In genomic region chr19:40612831-40613668, GRCh38 we compare ENCODE assay signal across 1 cellular context.
TF ChIP-seq lines count a peak whose summit lies in the region.

No MANE protein-coding gene starts in this region.

TF ChIP-seq in K562, 482 proteins besides CTCF, POLR2A, EP300 and RAD21 (continued from another document and continues in another):
- TF ChIP-seq COPS2 (conservative IDR thresholded peaks at IDR 0.05) (no peak), TGIF2 (CRISPR knock-in tag; IDR thresholded peaks at IDR 0.05) (0 out of 2 replicates have a peak, but pooled peaks have one; percentile 38), ZFPM2 (CRISPR knock-in tag; IDR thresholded peaks at IDR 0.05) (no peak), ZNF431 (CRISPR knock-in tag; IDR thresholded peaks at IDR 0.05) (peak; percentile 62), ARNT (IDR thresholded peaks at IDR 0.05) (peak; percentile 23 to 73; a peak in 2 of 4 replicates), POLR2G (IDR thresholded peaks at IDR 0.05; ENCODE audit: low read depth, low read length) (peak; percentile 74), DEAF1 (CRISPR knock-in tag; IDR thresholded peaks at IDR 0.05) (no peak), TFAP4 (CRISPR knock-in tag; IDR thresholded peaks at IDR 0.05; ENCODE audit: borderline replicate concordance) (peak; percentile 60), PHF8 (IDR thresholded peaks at IDR 0.05; ENCODE audit: borderline replicate concordance, low read length) (peak; percentile 50; the same call in 1 of the 2 replicates), BHLHE40 (IDR thresholded peaks at IDR 0.05; ENCODE audit: low read length) (peak; percentile 63), ETV1 (tag; conservative IDR thresholded peaks at IDR 0.05; ENCODE audit: low read depth) (no peak), GABPA (tag; conservative IDR thresholded peaks at IDR 0.05; ENCODE audit: low read depth) (peak; percentile 81), SRSF9 (IDR thresholded peaks at IDR 0.05; ENCODE audit: borderline replicate concordance, low read depth, low read length) (no peak), HDAC1 (IDR thresholded peaks at IDR 0.05) (no peak), DACH1 (IDR thresholded peaks at IDR 0.05; ENCODE audit: partially characterized antibody) (no peak), ETV6 (IDR thresholded peaks at IDR 0.05; ENCODE audit: borderline replicate concordance in 1 of 2, low read depth in 2 of 2, low read length in 1 of 2) (no peak), ETV6 (CRISPR knock-in tag; IDR thresholded peaks at IDR 0.05; ENCODE audit: borderline replicate concordance) (no peak; the same call in 1 of the 2 replicates), USF1 (CRISPR knock-in tag; IDR thresholded peaks at IDR 0.05) (peak; percentile 76), PCBP2 (IDR thresholded peaks at IDR 0.05; ENCODE audit: low read depth, low read length, poor library complexity, severe bottlenecking) (no peak), RBM25 (IDR thresholded peaks at IDR 0.05; ENCODE audit: low read depth, low read length, severe bottlenecking) (no peak), NELFE (IDR thresholded peaks at IDR 0.05; ENCODE audit: insufficient read depth, insufficient read length) (no peak), HDAC3 (IDR thresholded peaks at IDR 0.05; ENCODE audit: borderline replicate concordance, partially characterized antibody) (no peak), JUN (IDR thresholded peaks at IDR 0.05; ENCODE audit: borderline replicate concordance, low read depth, low read length) (no peak), JUN (CRISPR knock-in tag; IDR thresholded peaks at IDR 0.05; ENCODE audit: borderline replicate concordance) (no peak), SMARCA5 (IDR thresholded peaks at IDR 0.05) (peak; percentile 86), TCF7 (IDR thresholded peaks at IDR 0.05; ENCODE audit: borderline replicate concordance) (no peak), ZNF253 (CRISPR knock-in tag; conservative IDR thresholded peaks at IDR 0.05) (no peak), MBD2 (IDR thresholded peaks at IDR 0.05; ENCODE audit: borderline replicate concordance, low read depth) (peak; percentile 53; the same call in 1 of the 2 replicates), SAP30 (IDR thresholded peaks at IDR 0.05; ENCODE audit: borderline replicate concordance, insufficient read depth, low read depth, low read length, poor library complexity, severe bottlenecking) (peak; percentile 26), HNRNPLL (IDR thresholded peaks at IDR 0.05; ENCODE audit: low read depth, low read length, poor library complexity, severe bottlenecking) (peak; percentile 41), DPF2 (IDR thresholded peaks at IDR 0.05) (peak; percentile 18; the same call in 1 of the 2 replicates), ZNF780A (CRISPR knock-in tag; IDR thresholded peaks at IDR 0.05) (no peak), E2F1 (CRISPR knock-in tag; IDR thresholded peaks at IDR 0.05) (peak; percentile 44; the same call in 1 of the 2 replicates), GABPB1 (CRISPR knock-in tag; IDR thresholded peaks at IDR 0.05) (no peak), ARHGAP35 (IDR thresholded peaks at IDR 0.05; ENCODE audit: partially characterized antibody) (peak; percentile 69), ZNF140 (CRISPR knock-in tag; IDR thresholded peaks at IDR 0.05) (no peak), MAFK (IDR thresholded peaks at IDR 0.05; ENCODE audit: low read length) (no peak), RBBP5 (IDR thresholded peaks at IDR 0.05; ENCODE audit: borderline replicate concordance, insufficient read depth, low read length, poor library complexity, severe bottlenecking) (peak; percentile 51), GATAD2B (IDR thresholded peaks at IDR 0.05; ENCODE audit: borderline replicate concordance) (no peak), FOXP1 (CRISPR knock-in tag; IDR thresholded peaks at IDR 0.05) (0 out of 2 replicates have a peak, but pooled peaks have one; percentile 45), TEAD2 (tag; IDR thresholded peaks at IDR 0.05) (no peak), MCM7 (IDR thresholded peaks at IDR 0.05) (no peak), ESRRA (IDR thresholded peaks at IDR 0.05; ENCODE audit: borderline replicate concordance, low read depth) (no peak), SMC3 (conservative IDR thresholded peaks at IDR 0.05; ENCODE audit: insufficient read depth, low read depth, low read length) (no peak), KAT7 (CRISPR knock-in tag; IDR thresholded peaks at IDR 0.05; ENCODE audit: borderline replicate concordance) (peak; percentile 87; the same call in 1 of the 2 replicates), PHB (CRISPR knock-in tag; IDR thresholded peaks at IDR 0.05) (no peak), ZNF239 (CRISPR knock-in tag; IDR thresholded peaks at IDR 0.05) (no peak), ZBTB11 (CRISPR knock-in tag; IDR thresholded peaks at IDR 0.05) (peak in 1 of 3 experiments; percentile 92; a peak in 2 of 6 replicates)
- TF ChIP-seq, protein P1, sequence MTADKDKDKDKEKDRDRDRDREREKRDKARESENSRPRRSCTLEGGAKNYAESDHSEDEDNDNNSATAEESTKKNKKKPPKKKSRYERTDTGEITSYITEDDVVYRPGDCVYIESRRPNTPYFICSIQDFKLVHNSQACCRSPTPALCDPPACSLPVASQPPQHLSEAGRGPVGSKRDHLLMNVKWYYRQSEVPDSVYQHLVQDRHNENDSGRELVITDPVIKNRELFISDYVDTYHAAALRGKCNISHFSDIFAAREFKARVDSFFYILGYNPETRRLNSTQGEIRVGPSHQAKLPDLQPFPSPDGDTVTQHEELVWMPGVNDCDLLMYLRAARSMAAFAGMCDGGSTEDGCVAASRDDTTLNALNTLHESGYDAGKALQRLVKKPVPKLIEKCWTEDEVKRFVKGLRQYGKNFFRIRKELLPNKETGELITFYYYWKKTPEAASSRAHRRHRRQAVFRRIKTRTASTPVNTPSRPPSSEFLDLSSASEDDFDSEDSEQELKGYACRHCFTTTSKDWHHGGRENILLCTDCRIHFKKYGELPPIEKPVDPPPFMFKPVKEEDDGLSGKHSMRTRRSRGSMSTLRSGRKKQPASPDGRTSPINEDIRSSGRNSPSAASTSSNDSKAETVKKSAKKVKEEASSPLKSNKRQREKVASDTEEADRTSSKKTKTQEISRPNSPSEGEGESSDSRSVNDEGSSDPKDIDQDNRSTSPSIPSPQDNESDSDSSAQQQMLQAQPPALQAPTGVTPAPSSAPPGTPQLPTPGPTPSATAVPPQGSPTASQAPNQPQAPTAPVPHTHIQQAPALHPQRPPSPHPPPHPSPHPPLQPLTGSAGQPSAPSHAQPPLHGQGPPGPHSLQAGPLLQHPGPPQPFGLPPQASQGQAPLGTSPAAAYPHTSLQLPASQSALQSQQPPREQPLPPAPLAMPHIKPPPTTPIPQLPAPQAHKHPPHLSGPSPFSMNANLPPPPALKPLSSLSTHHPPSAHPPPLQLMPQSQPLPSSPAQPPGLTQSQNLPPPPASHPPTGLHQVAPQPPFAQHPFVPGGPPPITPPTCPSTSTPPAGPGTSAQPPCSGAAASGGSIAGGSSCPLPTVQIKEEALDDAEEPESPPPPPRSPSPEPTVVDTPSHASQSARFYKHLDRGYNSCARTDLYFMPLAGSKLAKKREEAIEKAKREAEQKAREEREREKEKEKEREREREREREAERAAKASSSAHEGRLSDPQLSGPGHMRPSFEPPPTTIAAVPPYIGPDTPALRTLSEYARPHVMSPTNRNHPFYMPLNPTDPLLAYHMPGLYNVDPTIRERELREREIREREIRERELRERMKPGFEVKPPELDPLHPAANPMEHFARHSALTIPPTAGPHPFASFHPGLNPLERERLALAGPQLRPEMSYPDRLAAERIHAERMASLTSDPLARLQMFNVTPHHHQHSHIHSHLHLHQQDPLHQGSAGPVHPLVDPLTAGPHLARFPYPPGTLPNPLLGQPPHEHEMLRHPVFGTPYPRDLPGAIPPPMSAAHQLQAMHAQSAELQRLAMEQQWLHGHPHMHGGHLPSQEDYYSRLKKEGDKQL (CRISPR knock-in tag; IDR thresholded peaks at IDR 0.05; ENCODE audit: borderline replicate concordance): peak; percentile 87; the same call in 1 of the 2 replicates
- TF ChIP-seq, protein P2, sequence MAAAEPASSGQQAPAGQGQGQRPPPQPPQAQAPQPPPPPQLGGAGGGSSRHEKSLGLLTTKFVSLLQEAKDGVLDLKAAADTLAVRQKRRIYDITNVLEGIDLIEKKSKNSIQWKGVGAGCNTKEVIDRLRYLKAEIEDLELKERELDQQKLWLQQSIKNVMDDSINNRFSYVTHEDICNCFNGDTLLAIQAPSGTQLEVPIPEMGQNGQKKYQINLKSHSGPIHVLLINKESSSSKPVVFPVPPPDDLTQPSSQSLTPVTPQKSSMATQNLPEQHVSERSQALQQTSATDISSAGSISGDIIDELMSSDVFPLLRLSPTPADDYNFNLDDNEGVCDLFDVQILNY (CRISPR knock-in tag; IDR thresholded peaks at IDR 0.05): no peak
- TF ChIP-seq, protein P3, sequence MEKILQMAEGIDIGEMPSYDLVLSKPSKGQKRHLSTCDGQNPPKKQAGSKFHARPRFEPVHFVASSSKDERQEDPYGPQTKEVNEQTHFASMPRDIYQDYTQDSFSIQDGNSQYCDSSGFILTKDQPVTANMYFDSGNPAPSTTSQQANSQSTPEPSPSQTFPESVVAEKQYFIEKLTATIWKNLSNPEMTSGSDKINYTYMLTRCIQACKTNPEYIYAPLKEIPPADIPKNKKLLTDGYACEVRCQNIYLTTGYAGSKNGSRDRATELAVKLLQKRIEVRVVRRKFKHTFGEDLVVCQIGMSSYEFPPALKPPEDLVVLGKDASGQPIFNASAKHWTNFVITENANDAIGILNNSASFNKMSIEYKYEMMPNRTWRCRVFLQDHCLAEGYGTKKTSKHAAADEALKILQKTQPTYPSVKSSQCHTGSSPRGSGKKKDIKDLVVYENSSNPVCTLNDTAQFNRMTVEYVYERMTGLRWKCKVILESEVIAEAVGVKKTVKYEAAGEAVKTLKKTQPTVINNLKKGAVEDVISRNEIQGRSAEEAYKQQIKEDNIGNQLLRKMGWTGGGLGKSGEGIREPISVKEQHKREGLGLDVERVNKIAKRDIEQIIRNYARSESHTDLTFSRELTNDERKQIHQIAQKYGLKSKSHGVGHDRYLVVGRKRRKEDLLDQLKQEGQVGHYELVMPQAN (IDR thresholded peaks at IDR 0.05; ENCODE audit: borderline replicate concordance): peak; percentile 43; the same call in 1 of the 2 replicates
